16 cellular contexts compared by ENCODE assay signal in the genomic region with DNA sequence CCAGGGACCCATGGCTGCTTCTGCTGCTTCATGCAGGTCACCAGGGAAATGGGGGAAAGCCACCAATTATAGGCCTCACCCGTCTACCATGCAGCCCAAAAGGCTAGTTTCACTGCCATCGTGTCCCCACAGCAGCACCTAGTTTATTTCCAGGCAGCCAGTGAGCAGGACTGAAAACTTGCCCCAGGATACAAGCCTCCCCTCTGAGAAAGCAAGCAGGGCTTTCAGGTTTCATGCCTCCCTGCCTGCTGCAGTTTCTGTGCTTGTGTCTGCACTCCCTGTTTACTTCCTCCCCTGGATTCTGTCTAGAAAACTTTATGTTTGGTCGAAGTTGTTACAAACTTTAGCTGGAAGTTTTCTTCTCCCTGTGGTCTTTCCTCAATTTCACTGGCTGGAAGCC.
DNase-seq lines count a peak whose midpoint lies in the region; ATAC-seq and TF ChIP-seq lines count a peak whose summit lies in the region.
"Had no signal": no experiment of that assay in that cellular context is flagged by ENCODE, and none has a peak within 500 bp of the region (broad histone marks: within the 10 kb centered on the region; RNA-seq: fewer than 3 reads in every experiment).

No MANE protein-coding gene starts in this region.

- intact Hi-C loops in esophagus muscularis mucosa (cut with DNase I) = no loop called here

- H3K4me1 Mint-ChIP-seq in neural progenitor cell = no peaks in the 10 kb centered on the region
- H3K4me1 Mint-ChIP-seq in stimulated activated memory B cell treated with anti-CD40 and anti-IgM and Interleukin-4, amounts not matched to agents 10 μg/mL and 1 μg/mL and 100 μg/mL, for 72 hours = no peaks in the 10 kb centered on the region
- H3K4me1 Mint-ChIP-seq: CD4-positive, alpha-beta memory T cell; IgD-negative memory B cell had no signal

- H3K4me1 ChIP-seq in BLaER1 = peaks cover 11% of the 10 kb centered on the region
- no peaks in the 10 kb centered on the region for H3K4me1 ChIP-seq in OCI-LY3 (ENCODE audit: low read length)
- peaks cover 7% of the 10 kb centered on the region for H3K4me1 ChIP-seq in neural progenitor cell
- H3K4me1 ChIP-seq in esophagus muscularis mucosa = no peaks in the 10 kb centered on the region
- H3K4me1 ChIP-seq: HAP-1 had no signal

- no peaks in the 10 kb centered on the region for H3K36me3 Mint-ChIP-seq in neural progenitor cell
- no peaks in the 10 kb centered on the region for H3K36me3 Mint-ChIP-seq in stimulated activated memory B cell treated with anti-CD40 and anti-IgM and Interleukin-4, amounts not matched to agents 10 μg/mL and 1 μg/mL and 100 μg/mL, for 72 hours
- H3K36me3 Mint-ChIP-seq: CD4-positive, alpha-beta memory T cell; IgD-negative memory B cell had no signal

- peak overlapping the region; percentile 80 for H3K27ac Mint-ChIP-seq in neural progenitor cell
- no peak overlapping the region for H3K27ac Mint-ChIP-seq in stimulated activated memory B cell treated with anti-CD40 and anti-IgM and Interleukin-4, amounts not matched to agents 10 μg/mL and 1 μg/mL and 100 μg/mL, for 72 hours
- H3K27ac Mint-ChIP-seq: CD4-positive, alpha-beta memory T cell; IgD-negative memory B cell had no signal

- H3K9me3 Mint-ChIP-seq in neural progenitor cell = peaks cover 13% of the 10 kb centered on the region
- H3K9me3 Mint-ChIP-seq in stimulated activated memory B cell treated with anti-CD40 and anti-IgM and Interleukin-4, amounts not matched to agents 10 μg/mL and 1 μg/mL and 100 μg/mL, for 72 hours = peaks cover 3% of the 10 kb centered on the region

- H3F3A ChIP-seq in neural progenitor cell (ENCODE audit: low read depth) = no peaks in the 10 kb centered on the region

- peak overlapping the region; percentile 36; the same call in 1 of the 2 replicates for H2AFZ ChIP-seq in OCI-LY3 (ENCODE audit: low read depth, low read length)
- H2AFZ ChIP-seq in neural progenitor cell (replicated peaks) = peak overlapping the region; percentile 68
- H2AFZ ChIP-seq: GM23248 had no signal

- TF ChIP-seq POLR2A in esophagus muscularis mucosa (IDR thresholded peaks at IDR 0.05; ENCODE audit: low read depth) = no peak

- no peak for TF ChIP-seq CTCF in OCI-LY3 (IDR thresholded peaks at IDR 0.05; ENCODE audit: low read depth, low read length)
- TF ChIP-seq CTCF in neural progenitor cell (IDR thresholded peaks at IDR 0.05) = no peak
- no peak for TF ChIP-seq CTCF in esophagus muscularis mucosa (IDR thresholded peaks at IDR 0.05)

- no peaks in the 10 kb centered on the region for H4K20me1 ChIP-seq in BLaER1
- no peaks in the 10 kb centered on the region for H4K20me1 ChIP-seq in OCI-LY3 (ENCODE audit: insufficient read depth, low read length)
- no peaks in the 10 kb centered on the region for H4K20me1 ChIP-seq in neural progenitor cell (ENCODE audit: low read depth)

- H3K4me3 ChIP-seq in BLaER1 (no peak overlapping the region), OCI-LY3 (ENCODE audit: low read length) (no peak overlapping the region), neural progenitor cell (no peak overlapping the region), esophagus muscularis mucosa (no peak overlapping the region)
- H3K4me3 ChIP-seq: GM23248, HAP-1 had no signal

- no peaks in the 10 kb centered on the region for H3K27me3 Mint-ChIP-seq in neural progenitor cell (ENCODE audit: insufficient read depth, low read depth)
- H3K27me3 Mint-ChIP-seq in stimulated activated memory B cell treated with anti-CD40 and anti-IgM and Interleukin-4, amounts not matched to agents 10 μg/mL and 1 μg/mL and 100 μg/mL, for 72 hours = no peaks in the 10 kb centered on the region
- H3K27me3 Mint-ChIP-seq: CD4-positive, alpha-beta memory T cell; IgD-negative memory B cell had no signal

- H3K79me2 ChIP-seq in OCI-LY3 (ENCODE audit: low read length) (no peaks in the 10 kb centered on the region), neural progenitor cell (ENCODE audit: low read depth) (no peaks in the 10 kb centered on the region)

- H3K4me2 ChIP-seq in BLaER1 (peak overlapping the region; percentile 22), OCI-LY3 (ENCODE audit: low read length) (no peak overlapping the region), neural progenitor cell (no peak overlapping the region)

- no peaks in the 10 kb centered on the region for H3K36me3 ChIP-seq in BLaER1
- no peaks in the 10 kb centered on the region for H3K36me3 ChIP-seq in OCI-LY3 (replicated peaks; ENCODE audit: low read depth, low read length)
- no peaks in the 10 kb centered on the region for H3K36me3 ChIP-seq in neural progenitor cell
- peaks cover 0 to 6% (median 0%) of the 10 kb centered on the region in 4 donors for H3K36me3 ChIP-seq in esophagus muscularis mucosa
- H3K36me3 ChIP-seq: HAP-1 had no signal

- H3K27me3 ChIP-seq in BLaER1 (no peaks in the 10 kb centered on the region), OCI-LY3 (ENCODE audit: low read depth, low read length) (no peaks in the 10 kb centered on the region), neural progenitor cell (no peaks in the 10 kb centered on the region), esophagus muscularis mucosa (no peaks in the 10 kb centered on the region)

- no peak for ATAC-seq in stimulated activated memory B cell treated with anti-CD40 and anti-IgM and Interleukin-4, amounts not matched to agents 10 μg/mL and 1 μg/mL and 100 μg/mL, for 72 hours

- no peak overlapping the region for H3K4me3 Mint-ChIP-seq in neural progenitor cell
- no peak overlapping the region for H3K4me3 Mint-ChIP-seq in stimulated activated memory B cell treated with anti-CD40 and anti-IgM and Interleukin-4, amounts not matched to agents 10 μg/mL and 1 μg/mL and 100 μg/mL, for 72 hours
- H3K4me3 Mint-ChIP-seq: CD4-positive, alpha-beta memory T cell; IgD-negative memory B cell had no signal

- no peak overlapping the region for H3K9ac ChIP-seq in BLaER1
- no peak overlapping the region for H3K9ac ChIP-seq in OCI-LY3 (ENCODE audit: low read length)
- no peak overlapping the region for H3K9ac ChIP-seq in neural progenitor cell
- H3K9ac ChIP-seq: GM23248 had no signal

- TF ChIP-seq EP300 in esophagus muscularis mucosa (IDR thresholded peaks at IDR 0.05) = no peak

- WGBS in esophagus muscularis mucosa = 68% methylated on average over 3 of the region's 3 CpGs

- H3K27ac ChIP-seq in BLaER1 (no peak overlapping the region), OCI-LY3 (ENCODE audit: low read length) (no peak overlapping the region), neural progenitor cell (no peak overlapping the region), esophagus muscularis mucosa (replicated peaks in 1 of 4) (no peak overlapping the region)
- H3K27ac ChIP-seq: C4-2B, GM23248 had no signal

- H3K9me3 ChIP-seq in BLaER1 (peaks cover 6% of the 10 kb centered on the region; the same call in 1 of the 2 replicates), OCI-LY3 (ENCODE audit: insufficient read depth, low read length) (no peaks in the 10 kb centered on the region), neural progenitor cell (ENCODE audit: low read depth) (no peaks in the 10 kb centered on the region), esophagus muscularis mucosa (no peaks in the 10 kb centered on the region)
- H3K9me3 ChIP-seq: HAP-1 had no signal

- DNase-seq in ELF-1 (ENCODE audit: low read depth, low spot score) (peak; percentile 56), neural progenitor cell (ENCODE audit: low spot score) (no peak), esophagus muscularis mucosa (ENCODE audit: extremely low spot score) (no peak), DMS79 treated with DMSO at 0.1 percent for 48 hours (lab: John Stamatoyannopoulos, UW) (no peak)
- DNase-seq in stimulated activated CD4-positive, alpha-beta T cell treated with anti-CD3 and anti-CD28 coated beads, Interleukin-4, amount 100 ng/mL, for 4 hours = no peak
- DNase-seq: ACHN; CD4-positive, alpha-beta memory T cell; DMS79; GF-D8; GM23248 had no signal
